ENCODE assay signal across 14 cellular contexts in the genomic region with DNA sequence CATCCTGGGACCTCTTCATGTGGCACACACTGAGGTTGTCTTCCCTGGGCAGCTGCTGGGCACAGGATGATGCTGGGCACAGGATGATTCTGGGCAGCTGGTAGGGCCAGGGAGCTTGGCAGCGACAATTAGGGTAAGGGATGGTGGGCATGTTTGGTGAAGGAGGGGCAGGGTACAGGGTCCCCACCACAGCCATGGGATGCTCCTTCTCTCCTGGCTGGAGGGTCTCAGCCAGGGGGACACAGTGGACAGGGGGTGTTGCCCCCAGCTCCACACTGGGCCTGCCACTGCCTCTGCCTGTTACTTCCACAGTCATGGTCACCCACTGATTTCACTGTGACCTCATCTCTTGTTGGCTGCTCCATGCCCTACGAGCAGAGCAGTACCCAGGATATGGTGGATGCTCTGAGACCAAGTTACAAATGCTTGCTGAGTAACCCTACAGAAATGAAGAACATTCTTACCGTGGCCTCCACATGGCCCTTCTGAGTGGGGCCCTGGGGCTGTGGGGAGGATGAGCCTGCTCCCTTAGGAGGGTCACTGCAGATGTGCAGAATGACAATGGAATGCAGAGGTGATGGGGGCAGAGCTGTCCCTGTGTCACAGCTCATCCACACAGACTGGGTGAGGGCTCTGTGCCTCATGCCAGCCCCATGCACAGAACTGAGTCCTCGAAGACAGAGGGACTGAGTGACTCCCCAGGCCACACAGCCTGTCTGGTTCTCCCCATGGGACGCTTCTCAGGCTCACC. TPM values are rescaled to one million over a fixed set of nuclear protein-coding genes. Genes with fewer than 3 reads are reported as not detected.
DNase-seq lines count a peak whose midpoint lies in the region; ATAC-seq and TF ChIP-seq lines count a peak whose summit lies in the region.
"Had no signal": no experiment of that assay in that cellular context is flagged by ENCODE, and none has a peak within 500 bp of the region (broad histone marks: within the 10 kb centered on the region; RNA-seq: fewer than 3 reads in every experiment).

No MANE protein-coding gene starts in this region.

- 26% methylated on average over 2 of the region's 5 CpGs for WGBS in SK-N-SH (ENCODE audit: low lambda C conversion rate)

- H2AFZ ChIP-seq in SK-N-SH (ENCODE audit: low read depth), result no peak overlapping the region
- H2AFZ ChIP-seq: hepatocyte had no signal

- POLR2A ChIA-PET in SK-N-SH (lab: Yijun Ruan, JAX), result interaction anchor here (0.8 to 2.1 kb wide), 4 partner anchors 10 to 32 kb away, joined by 3 to 4 read pairs (median 3); no protein-coding TSS in a partner anchor

- H4K20me1 ChIP-seq in SK-N-SH (ENCODE audit: insufficient read depth), result no peaks in the 10 kb centered on the region

- TF ChIP-seq EP300 in SK-N-SH (IDR thresholded peaks at IDR 0.05; ENCODE audit: borderline replicate concordance in 1 of 2, low read depth in 1 of 2, low read length in 1 of 2), result no peak

- DNase-seq in SK-N-SH, result peak; percentile 24
- DNase-seq in HS-5 (ENCODE audit: low read depth), result peak; percentile 32
- peak; percentile 22 to 30 for DNase-seq in foreskin fibroblast
- DNase-seq in sciatic nerve (ENCODE audit: low spot score), result peak; percentile 27
- DNase-seq in retina, result no peak
- DNase-seq: activated CD8-positive, alpha-beta memory T cell treated with anti-CD3 and anti-CD28 coated beads for 24 hours; esophagus squamous epithelium; WERI-Rb-1 had no signal

- TF ChIP-seq CTCF in SK-N-SH (IDR thresholded peaks at IDR 0.05) (no peak), foreskin fibroblast (IDR thresholded peaks at IDR 0.05; ENCODE audit: low read depth, low read length) (no peak)

- H3K79me2 ChIP-seq in SK-N-SH (ENCODE audit: insufficient read depth), result no peaks in the 10 kb centered on the region
- H3K79me2 ChIP-seq: hepatocyte had no signal

- intact Hi-C loops in sciatic nerve (cut with DNase I), result no loop called here

- ATAC-seq in SK-N-SH treated with all-trans-retinoic acid at 6 μM for 48 hours, result no peak
- no peak for ATAC-seq in sciatic nerve
- no peak for ATAC-seq in HG03565 (IDR thresholded peaks at IDR 0.05; ENCODE audit: unreplicated experiment)
- ATAC-seq in HG03159 (IDR thresholded peaks at IDR 0.05; ENCODE audit: unreplicated experiment), result no peak

- H3K9me3 ChIP-seq in SK-N-SH, result no peaks in the 10 kb centered on the region
- H3K9me3 ChIP-seq: esophagus squamous epithelium, psoas muscle had no signal

- H3K4me3 ChIP-seq in SK-N-SH (ENCODE audit: low read depth in 2 of 2, low read length in 1 of 2), result no peak overlapping the region
- no peak overlapping the region for H3K4me3 ChIP-seq in foreskin fibroblast (ENCODE audit: low read depth in 1 of 2, low read length in 2 of 2)
- H3K4me3 ChIP-seq: esophagus squamous epithelium, hepatocyte, psoas muscle had no signal

- no peaks in the 10 kb centered on the region for H3K9me2 ChIP-seq in SK-N-SH

- H3K27me3 ChIP-seq in SK-N-SH (ENCODE audit: insufficient read depth), result no peaks in the 10 kb centered on the region

- no peaks in the 10 kb centered on the region for H3F3A ChIP-seq in SK-N-SH (replicated peaks; ENCODE audit: insufficient read depth)

- CTCF ChIA-PET in SK-N-SH (lab: Yijun Ruan, JAX), result interaction anchor here (0.8 to 1.5 kb wide), 4 partner anchors 12 to 69 kb away, joined by 3 to 5 read pairs (median 4); no protein-coding TSS in a partner anchor

- no peak for TF ChIP-seq RAD21 in SK-N-SH (IDR thresholded peaks at IDR 0.05; ENCODE audit: low read length)

- H3K4me2 ChIP-seq in SK-N-SH, result no peak overlapping the region
- H3K4me2 ChIP-seq: hepatocyte had no signal

- H3K36me3 ChIP-seq in SK-N-SH (replicated peaks in 1 of 2; ENCODE audit: control insufficient read depth in 1 of 2, insufficient read depth in 2 of 2, low read length in 1 of 2), result no peaks in the 10 kb centered on the region
- H3K36me3 ChIP-seq: esophagus squamous epithelium, WERI-Rb-1 had no signal

- H3K9ac ChIP-seq in SK-N-SH, result no peak overlapping the region

- peaks cover 0 to 56% of the 10 kb centered on the region in 2 experiments; a peak in 3 of 4 replicates for H3K4me1 ChIP-seq in SK-N-SH (ENCODE audit: control insufficient read depth in 1 of 2, insufficient read depth in 2 of 2, low read depth in 1 of 2, low read length in 1 of 2)
- H3K4me1 ChIP-seq: esophagus squamous epithelium, psoas muscle had no signal

- H3K27ac ChIP-seq in SK-N-SH (ENCODE audit: low read depth in 2 of 2, low read length in 1 of 2), result peak overlapping the region in 1 of 2 experiments; percentile 16; a peak in 1 of 4 replicates
- H3K27ac ChIP-seq: 22Rv1, esophagus squamous epithelium, hepatocyte, psoas muscle, WERI-Rb-1 had no signal

TF ChIP-seq in SK-N-SH, 30 proteins besides CTCF, POLR2A, EP300 and RAD21:
- TF ChIP-seq SMC3 (IDR thresholded peaks at IDR 0.05; ENCODE audit: low read depth, low read length) (no peak), TCF12 (IDR thresholded peaks at IDR 0.05) (no peak), ZBTB33 (IDR thresholded peaks at IDR 0.05; ENCODE audit: borderline replicate concordance, low read depth) (no peak), EZH2phosphoT487 (IDR thresholded peaks at IDR 0.05; ENCODE audit: borderline replicate concordance, low read depth) (no peak), POLR2AphosphoS5 (IDR thresholded peaks at IDR 0.05; ENCODE audit: low read depth, low read length) (no peak), JUND (IDR thresholded peaks at IDR 0.05) (no peak), NRF1 (IDR thresholded peaks at IDR 0.05; ENCODE audit: low read depth, low read length) (no peak), NFIC (IDR thresholded peaks at IDR 0.05; ENCODE audit: borderline replicate concordance) (no peak), SIN3A (IDR thresholded peaks at IDR 0.05; ENCODE audit: borderline replicate concordance, low read depth, low read length) (no peak)
- TF ChIP-seq, protein P1, sequence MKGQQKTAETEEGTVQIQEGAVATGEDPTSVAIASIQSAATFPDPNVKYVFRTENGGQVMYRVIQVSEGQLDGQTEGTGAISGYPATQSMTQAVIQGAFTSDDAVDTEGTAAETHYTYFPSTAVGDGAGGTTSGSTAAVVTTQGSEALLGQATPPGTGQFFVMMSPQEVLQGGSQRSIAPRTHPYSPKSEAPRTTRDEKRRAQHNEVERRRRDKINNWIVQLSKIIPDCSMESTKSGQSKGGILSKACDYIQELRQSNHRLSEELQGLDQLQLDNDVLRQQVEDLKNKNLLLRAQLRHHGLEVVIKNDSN (IDR thresholded peaks at IDR 0.05; ENCODE audit: borderline replicate concordance, low read depth), result no peak

TF ChIP-seq in SK-N-SH treated with all-trans-retinoic acid at 6 μM for 48 hours, 23 proteins besides CTCF, POLR2A, EP300 and RAD21:
- TF ChIP-seq ARNTL (CRISPR knock-in tag; IDR thresholded peaks at IDR 0.05; ENCODE audit: borderline replicate concordance, low read depth) (no peak), ZNF8 (CRISPR knock-in tag; IDR thresholded peaks at IDR 0.05) (no peak)

RNA-seq across cellular contexts. Expression of gene RET, which starts 28.4 kb away (rescaled TPM):
- 3.2 and 6.8 TPM in 2 replicates for polyA plus RNA-seq in SK-N-SH (2012; rRNA removed)
- 5.8 and 12.3 TPM in 2 replicates for polyA plus RNA-seq in SK-N-SH (2012; cell fraction: cytosol; rRNA removed)
- polyA plus RNA-seq in SK-N-SH (2012; cell fraction: nucleus; rRNA removed), result 11.5 and 17.8 TPM in 2 replicates
- 0.80 TPM for total RNA-seq in sciatic nerve
- polyA plus RNA-seq: hepatocyte had no signal
